Comparison of ENCODE assay signal across 1 cellular context in the genomic region with DNA sequence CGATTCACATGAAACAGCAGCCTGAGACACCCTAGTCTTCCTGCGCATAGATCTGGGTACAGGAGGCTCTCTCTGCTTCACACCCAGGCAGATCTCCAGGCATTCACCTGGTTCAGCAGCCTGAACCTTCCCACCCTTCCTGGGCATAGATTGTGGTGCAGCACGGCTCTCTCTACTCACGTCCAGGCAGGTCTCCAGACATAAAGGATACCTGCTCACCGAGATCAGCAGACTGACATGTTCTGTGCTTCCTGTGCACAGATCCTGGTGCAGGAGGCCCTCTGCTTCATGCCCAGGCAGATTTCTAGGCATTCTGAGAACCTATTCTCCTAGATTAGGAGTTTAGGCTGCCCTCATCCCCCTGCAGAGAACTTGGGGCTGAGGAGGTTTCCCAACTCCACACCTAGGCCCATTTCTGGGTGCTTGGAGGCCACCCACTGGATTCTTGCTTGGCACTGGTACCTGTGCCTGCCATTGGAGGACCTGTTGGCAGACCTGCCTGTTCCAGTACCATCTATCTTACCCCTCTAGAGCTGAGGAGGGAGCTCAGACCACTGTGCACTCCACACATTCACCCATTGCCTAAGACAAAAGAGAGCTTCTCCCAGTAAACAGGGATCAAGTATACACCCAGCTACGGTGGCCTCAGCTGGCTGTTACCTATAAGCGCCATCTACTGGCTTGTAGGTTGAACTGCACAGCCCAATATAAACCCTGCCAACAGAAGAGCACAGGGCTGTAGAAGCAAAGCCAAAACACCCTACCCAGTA.
TF ChIP-seq lines count a peak whose summit lies in the region.

No MANE protein-coding gene starts in this region.

TF ChIP-seq in H1, 55 proteins besides CTCF, POLR2A, EP300 and RAD21 (continued from another document):
- TF ChIP-seq JUND (IDR thresholded peaks at IDR 0.05; ENCODE audit: low read length) = no peak
